ENCODE assay signal across 9 cellular contexts in the genomic region with DNA sequence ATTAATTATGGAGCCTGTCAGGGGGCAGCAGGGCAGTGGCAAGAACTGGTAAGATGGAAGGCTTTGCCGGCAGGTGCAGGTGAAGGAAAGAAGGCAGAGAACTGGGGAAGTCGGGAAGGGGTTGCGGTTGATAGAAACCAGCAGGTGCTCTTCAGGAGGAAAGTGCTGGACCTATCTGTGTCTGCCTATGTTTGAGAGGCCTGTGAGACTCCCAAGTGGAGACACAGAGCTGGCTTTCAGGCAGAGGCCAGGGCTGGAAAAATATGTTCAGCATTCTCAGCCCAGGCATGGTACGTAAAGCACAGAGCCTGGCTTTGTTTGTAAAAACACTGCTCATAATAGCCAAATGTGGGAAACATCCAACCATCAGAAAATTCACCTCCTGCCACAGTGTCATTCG.
"Had no signal": no experiment of that assay in that cellular context is flagged by ENCODE, and none has a peak within 500 bp of the region (broad histone marks: within the 10 kb centered on the region; RNA-seq: fewer than 3 reads in every experiment).

No MANE protein-coding gene starts in this region.

- H3K4me1 Mint-ChIP-seq: GM23338, H9 had no signal

- H3K27ac ChIP-seq: GM23248 had no signal

- H3K4me3 Mint-ChIP-seq: GM23338, H9, HFFc6 had no signal

- ATAC-seq: GM23338, HCT116 had no signal

- H3K27ac Mint-ChIP-seq: GM23338, H9, HFFc6 had no signal

- H2AFZ ChIP-seq: GM23248, GM23338 had no signal

- H3K9ac ChIP-seq: GM23248 had no signal

- H3K4me1 ChIP-seq: HAP-1 had no signal

- H3K9me3 Mint-ChIP-seq: GM23338, H9, HFFc6 had no signal

- DNase-seq: GM23248, GOT3, H7, H9, HCEC 1CT, HFFc6 had no signal

- H3K36me3 ChIP-seq: HAP-1 had no signal

- H3K4me2 ChIP-seq: GM23338 had no signal

- H3K4me3 ChIP-seq: GM23248, GM23338, HAP-1 had no signal

- H3K9me3 ChIP-seq: HAP-1 had no signal
